Comparison of ENCODE assay signal across 29 cellular contexts in genomic region chrX:123313486-123313885, GRCh38.
"Had no signal": no experiment of that assay in that cellular context is flagged by ENCODE, and none has a peak within 500 bp of the region (broad histone marks: within the 10 kb centered on the region; RNA-seq: fewer than 3 reads in every experiment).

No MANE protein-coding gene starts in this region.

- H3K27me3 Mint-ChIP-seq: dendritic cell treated with granulocyte-macrophage colony-stimulating factor and Interleukin-4, amounts not matched to agents 40 ng/mL and 50 ng/mL, for 4 days; effector memory CD8-positive, alpha-beta T cell; memory B cell had no signal

- H3K27ac ChIP-seq: colonic mucosa, epithelial cell of prostate, esophagus squamous epithelium, foreskin keratinocyte, gastroesophageal sphincter, heart left ventricle, hepatocyte, lower lobe of right lung had no signal

- FAIRE-seq: endometrium, frontal cortex, kidney had no signal

- H3K27ac Mint-ChIP-seq: dendritic cell treated with granulocyte-macrophage colony-stimulating factor and Interleukin-4, amounts not matched to agents 40 ng/mL and 50 ng/mL, for 4 days; effector memory CD8-positive, alpha-beta T cell; endodermal cell; immature natural killer cell; memory B cell had no signal

- H3K4me1 ChIP-seq: colonic mucosa, esophagus squamous epithelium, foreskin keratinocyte, gastroesophageal sphincter, heart left ventricle, lower lobe of right lung had no signal

- ATAC-seq: effector memory CD8-positive, alpha-beta T cell; esophagus mucosa; foreskin keratinocyte; gastroesophageal sphincter; heart left ventricle; left colon; left lobe of liver; left ventricle myocardium superior had no signal

- DNase-seq: colonic mucosa; cortex of kidney; effector CD8-positive, alpha-beta T cell; effector memory CD8-positive, alpha-beta T cell; endodermal cell; erythroblast; esophagus squamous epithelium; foreskin keratinocyte; heart left ventricle; hypothalamus; immature natural killer cell; islet precursor cell; kidney; kidney glomerular epithelial cell; left colon; left ventricle myocardium superior; lower lobe of right lung; mammary epithelial cell; mesendoderm; midbrain had no signal

- H3K9me3 Mint-ChIP-seq: dendritic cell treated with granulocyte-macrophage colony-stimulating factor and Interleukin-4, amounts not matched to agents 40 ng/mL and 50 ng/mL, for 4 days; effector memory CD8-positive, alpha-beta T cell; immature natural killer cell had no signal

- H3K4me2 ChIP-seq: hepatocyte had no signal

- H3K4me3 Mint-ChIP-seq: dendritic cell treated with granulocyte-macrophage colony-stimulating factor and Interleukin-4, amounts not matched to agents 40 ng/mL and 50 ng/mL, for 4 days; effector memory CD8-positive, alpha-beta T cell; endodermal cell; immature natural killer cell; memory B cell had no signal

- H3K27me3 ChIP-seq: colonic mucosa, esophagus squamous epithelium, foreskin keratinocyte, gastroesophageal sphincter, heart left ventricle, hepatocyte had no signal

- H3K4me1 Mint-ChIP-seq: endodermal cell, immature natural killer cell, memory B cell had no signal

- H3K36me3 ChIP-seq: colonic mucosa, esophagus squamous epithelium, gastroesophageal sphincter, heart left ventricle, lower lobe of right lung had no signal

- H3K36me3 Mint-ChIP-seq: immature natural killer cell, memory B cell had no signal

- H3K4me3 ChIP-seq: colonic mucosa, esophagus squamous epithelium, gastroesophageal sphincter, heart left ventricle, hepatocyte, lower lobe of right lung had no signal

- H3K9me3 ChIP-seq: colonic mucosa, esophagus squamous epithelium, gastroesophageal sphincter, heart left ventricle, lower lobe of right lung had no signal
